In genomic region chr13:98445340-98446233, GRCh38 we compare ENCODE assay signal across 8 cellular contexts.
DNase-seq lines count a peak whose midpoint lies in the region; ATAC-seq and TF ChIP-seq lines count a peak whose summit lies in the region.

No MANE protein-coding gene starts in this region.

- CTCF ChIA-PET in Caco-2 (lab: Charles Lee): interaction anchor here (0.5 to 2.8 kb wide), 12 partner anchors 9 to 399 kb away, joined by 3 to 17 read pairs (median 5); no protein-coding TSS in a partner anchor

- no peak overlapping the region for H3K4me3 Mint-ChIP-seq in Caco-2 (ENCODE audit: unreplicated experiment)

- peaks cover 100% of the 10 kb centered on the region for H3K36me3 Mint-ChIP-seq in Caco-2 (ENCODE audit: insufficient read depth, unreplicated experiment)

- H3K27me3 Mint-ChIP-seq in Caco-2 (ENCODE audit: insufficient read depth, unreplicated experiment): no peaks in the 10 kb centered on the region

- ATAC-seq in GM19452 (IDR thresholded peaks at IDR 0.05; ENCODE audit: unreplicated experiment) (peak; percentile 94), HG03521 (IDR thresholded peaks at IDR 0.05; ENCODE audit: unreplicated experiment) (peak; percentile 89)

- H3K4me1 Mint-ChIP-seq in Caco-2 (ENCODE audit: low read depth, unreplicated experiment): peaks cover 14% of the 10 kb centered on the region

- H3K9me3 Mint-ChIP-seq in Caco-2 (ENCODE audit: unreplicated experiment): no peaks in the 10 kb centered on the region

- TF ChIP-seq CTCF in Caco-2 (IDR thresholded peaks at IDR 0.05; ENCODE audit: insufficient read depth in 1 of 2, low read depth in 1 of 2, low read length in 1 of 2, severe bottlenecking in 1 of 2, unreplicated experiment in 1 of 2) (peak; percentile 97 to 99), prostate gland (IDR thresholded peaks at IDR 0.05) (peak; percentile 88 to 98 (median 93)), vagina (IDR thresholded peaks at IDR 0.05) (peak; percentile 90 to 99 (median 95))

- H3K27me3 ChIP-seq in Caco-2 (replicated peaks; ENCODE audit: control insufficient read depth, insufficient read depth, low read length) (no peaks in the 10 kb centered on the region), prostate gland (replicated peaks; ENCODE audit: insufficient read depth) (no peaks in the 10 kb centered on the region), vagina (no peaks in the 10 kb centered on the region)

- H3K4me3 ChIP-seq in Caco-2 (ENCODE audit: low read depth, low read length) (no peak overlapping the region), prostate gland (no peak overlapping the region), vagina (no peak overlapping the region)

- H3K27ac Mint-ChIP-seq in Caco-2 (ENCODE audit: unreplicated experiment): peak overlapping the region; percentile 77

- H3K4me1 ChIP-seq in Caco-2 (no peaks in the 10 kb centered on the region), prostate gland (replicated peaks) (peaks cover 4% of the 10 kb centered on the region), vagina (peaks cover 32% of the 10 kb centered on the region)

- BruUV-seq in Caco-2 (replicated peaks; lab: Mats Ljungman, UMichigan): no TSS peak

- WGBS in prostate gland: 31% methylated on average over 16 of the region's 18 CpGs

- intact Hi-C loops in Caco-2 (cut with micrococcal nuclease; ENCODE audit: unreplicated experiment): loop anchor here (1.0 to 5.0 kb wide), 5 partner anchors 208 to 593 kb away; no protein-coding TSS in a partner anchor
- intact Hi-C loops in prostate gland (cut with DNase I): loop anchor here (2.0 to 10.0 kb wide), 5 partner anchors 132 to 591 kb away; partner anchors contain the start of gene STK24
- intact Hi-C loops in vagina (cut with DNase I): loop anchor here (10.0 kb wide), 1 partner anchor 301 kb away; the partner anchor contains the start of gene FARP1

- POLR2A ChIA-PET in Caco-2 (lab: Charles Lee): interaction anchor here (0.5 kb wide), 1 partner anchor 50 kb away, joined by 3 read pairs; no protein-coding TSS in a partner anchor

- H3K36me3 ChIP-seq in Caco-2 (ENCODE audit: control insufficient read depth, insufficient read depth, low read length): peaks cover 6% of the 10 kb centered on the region; the same call in 1 of the 2 replicates
- peaks cover 3 to 16% of the 10 kb centered on the region in 2 donors for H3K36me3 ChIP-seq in prostate gland
- H3K36me3 ChIP-seq in vagina: peaks cover 0 to 15% of the 10 kb centered on the region in 2 donors

- H3K9me3 ChIP-seq in Caco-2 (no peaks in the 10 kb centered on the region), prostate gland (no peaks in the 10 kb centered on the region), vagina (no peaks in the 10 kb centered on the region)

- TF ChIP-seq POLR2A in prostate gland (IDR thresholded peaks at IDR 0.05) (no peak), vagina (IDR thresholded peaks at IDR 0.05) (no peak)

- DNase-seq in Caco-2 (peak; percentile 77 to 88), SHP77 (lab: John Stamatoyannopoulos, UW) (peak; percentile 34 to 70), foreskin melanocyte (peak; percentile 32), prostate gland (ENCODE audit: low spot score) (peak; percentile 55), vagina (ENCODE audit: extremely low spot score in 2 of 2) (no peak)
- peak; percentile 91 for DNase-seq in activated effector memory CD4-positive, alpha-beta T cell treated with anti-CD3 and anti-CD28 coated beads, Interleukin-2, amount 50 U/mL, for 16 hours

- peak overlapping the region; percentile 47 to 50 for H3K27ac ChIP-seq in prostate gland
- peak overlapping the region; percentile 79 for H3K27ac ChIP-seq in vagina

Comparison
In these comparisons a context has a peak if more than half of its experiments do, and no peak if none do; other contexts are left out.
1. DNase-seq: peak in Caco-2 (2 of 2), SHP77 (2 of 2), activated effector memory CD4-positive, alpha-beta T cell treated with anti-CD3 and anti-CD28 coated beads, Interleukin-2, amount 50 U/mL, for 16 hours (single experiment), foreskin melanocyte (single experiment) and prostate gland (single experiment); none in vagina (0 of 2).
2. Peak in every context shown above with its lines, with median percentiles within 50 percentile points of each other: CTCF ChIP-seq.